2 cellular contexts compared by ENCODE assay signal in genomic region chr19:53485046-53486004, GRCh38.
TF ChIP-seq lines count a peak whose summit lies in the region.

No MANE protein-coding gene starts in this region.

TF ChIP-seq in A549, 52 proteins besides CTCF, POLR2A, EP300 and RAD21:
- no peak for TF ChIP-seq ZNF302 (CRISPR knock-in tag; IDR thresholded peaks at IDR 0.05)
- TF ChIP-seq MAFK (IDR thresholded peaks at IDR 0.05; ENCODE audit: partially characterized antibody), result no peak
- TF ChIP-seq HDAC2 (IDR thresholded peaks at IDR 0.05), result no peak
- TF ChIP-seq CBX2 (IDR thresholded peaks at IDR 0.05; ENCODE audit: borderline replicate concordance, low read depth), result peak; percentile 85

TF ChIP-seq in GM12878, 131 proteins besides CTCF, POLR2A, EP300 and RAD21:
- TF ChIP-seq BACH1 (IDR thresholded peaks at IDR 0.05; ENCODE audit: borderline replicate concordance) (peak; percentile 71; the same call in 1 of the 2 replicates), MXI1 (IDR thresholded peaks at IDR 0.05; ENCODE audit: low read depth, low read length) (no peak), CREB1 (IDR thresholded peaks at IDR 0.05; ENCODE audit: low read depth) (no peak), ZBED1 (IDR thresholded peaks at IDR 0.05; ENCODE audit: borderline replicate concordance) (peak; percentile 99; the same call in 1 of the 2 replicates)
TF ChIP-seq in GM12878: peak in this region for 2.
